ENCODE assay signal across 1 cellular context in genomic region chr6:30757261-30757935, GRCh38.
TF ChIP-seq lines count a peak whose summit lies in the region.

No MANE protein-coding gene starts in this region.

TF ChIP-seq in HepG2, 621 proteins besides CTCF, POLR2A, EP300 and RAD21:
- TF ChIP-seq HNRNPLL (IDR thresholded peaks at IDR 0.05; ENCODE audit: low read depth, low read length, poor library complexity, severe bottlenecking) (no peak), ZNF556 (CRISPR knock-in tag; IDR thresholded peaks at IDR 0.05; ENCODE audit: borderline replicate concordance) (no peak), CEBPG (CRISPR knock-in tag; IDR thresholded peaks at IDR 0.05) (no peak), TBX2 (CRISPR knock-in tag; IDR thresholded peaks at IDR 0.05; ENCODE audit: borderline replicate concordance) (peak; percentile 20; the same call in 1 of the 2 replicates), ZNF839 (CRISPR knock-in tag; IDR thresholded peaks at IDR 0.05; ENCODE audit: borderline replicate concordance) (no peak), ZKSCAN1 (IDR thresholded peaks at IDR 0.05; ENCODE audit: low read length) (no peak), ZNF605 (CRISPR knock-in tag; IDR thresholded peaks at IDR 0.05) (0 out of 2 replicates have a peak, but pooled peaks have one; percentile 27)
- TF ChIP-seq, protein P1, sequence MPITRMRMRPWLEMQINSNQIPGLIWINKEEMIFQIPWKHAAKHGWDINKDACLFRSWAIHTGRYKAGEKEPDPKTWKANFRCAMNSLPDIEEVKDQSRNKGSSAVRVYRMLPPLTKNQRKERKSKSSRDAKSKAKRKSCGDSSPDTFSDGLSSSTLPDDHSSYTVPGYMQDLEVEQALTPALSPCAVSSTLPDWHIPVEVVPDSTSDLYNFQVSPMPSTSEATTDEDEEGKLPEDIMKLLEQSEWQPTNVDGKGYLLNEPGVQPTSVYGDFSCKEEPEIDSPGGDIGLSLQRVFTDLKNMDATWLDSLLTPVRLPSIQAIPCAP (CRISPR knock-in tag; IDR thresholded peaks at IDR 0.05; ENCODE audit: low read depth), result no peak
- TF ChIP-seq, protein P2, sequence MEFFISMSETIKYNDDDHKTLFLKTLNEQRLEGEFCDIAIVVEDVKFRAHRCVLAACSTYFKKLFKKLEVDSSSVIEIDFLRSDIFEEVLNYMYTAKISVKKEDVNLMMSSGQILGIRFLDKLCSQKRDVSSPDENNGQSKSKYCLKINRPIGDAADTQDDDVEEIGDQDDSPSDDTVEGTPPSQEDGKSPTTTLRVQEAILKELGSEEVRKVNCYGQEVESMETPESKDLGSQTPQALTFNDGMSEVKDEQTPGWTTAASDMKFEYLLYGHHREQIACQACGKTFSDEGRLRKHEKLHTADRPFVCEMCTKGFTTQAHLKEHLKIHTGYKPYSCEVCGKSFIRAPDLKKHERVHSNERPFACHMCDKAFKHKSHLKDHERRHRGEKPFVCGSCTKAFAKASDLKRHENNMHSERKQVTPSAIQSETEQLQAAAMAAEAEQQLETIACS (CRISPR knock-in tag; IDR thresholded peaks at IDR 0.05), result no peak
